Comparison of ENCODE assay signal across 8 cellular contexts in the genomic region with DNA sequence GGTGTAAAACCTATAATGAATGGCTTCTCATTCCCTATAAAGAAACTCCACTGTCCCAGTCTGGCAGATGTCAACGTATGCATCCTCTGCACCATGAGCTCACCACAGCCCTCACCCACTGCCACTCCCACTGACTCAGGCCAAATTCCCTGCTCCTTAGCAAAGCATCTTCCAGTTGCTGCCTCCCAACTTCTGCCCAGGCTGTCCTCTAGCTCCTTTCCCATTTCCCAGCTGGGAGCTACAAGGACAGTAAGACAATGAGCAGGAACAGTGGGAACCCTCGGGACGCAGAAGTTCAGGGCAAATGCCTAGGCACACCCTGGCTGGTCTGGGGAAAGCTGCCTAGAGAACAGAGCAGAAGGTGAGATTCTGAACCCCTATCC. TPM values are rescaled to one million over a fixed set of nuclear protein-coding genes. Genes with fewer than 3 reads are reported as not detected.
DNase-seq lines count a peak whose midpoint lies in the region; ATAC-seq and TF ChIP-seq lines count a peak whose summit lies in the region.

No MANE protein-coding gene starts in this region.

- WGBS in hepatocyte (ENCODE audit: low lambda C conversion rate, missing lambda C conversion rate) = 9% methylated on average over 3 of the region's 3 CpGs

- peaks cover 0 to 6% of the 10 kb centered on the region in 2 donors for H3K36me3 Mint-ChIP-seq in activated naive CD4-positive, alpha-beta T cell treated with anti-CD3 and anti-CD28 coated beads, Interleukin-2, amount 50 U/mL, for 72 hours

- no peak for ATAC-seq in Right ventricle myocardium inferior
- ATAC-seq in activated naive CD4-positive, alpha-beta T cell treated with anti-CD3 and anti-CD28 coated beads, Interleukin-2, amount 50 U/mL, for 72 hours = no peak

- no peaks in the 10 kb centered on the region for H3K9me2 ChIP-seq in hepatocyte (replicated peaks; ENCODE audit: insufficient read depth)

- H4K20me1 ChIP-seq in hepatocyte (ENCODE audit: insufficient read depth, poor library complexity, severe bottlenecking) = no peaks in the 10 kb centered on the region

- H3K9me3 ChIP-seq in hepatocyte (ENCODE audit: low read depth) = no peaks in the 10 kb centered on the region

- TF ChIP-seq CTCF in hepatocyte (IDR thresholded peaks at IDR 0.05; ENCODE audit: poor library complexity) = no peak

- DNase-seq in Right ventricle myocardium inferior (ENCODE audit: missing footprints) (peak; percentile 6), cardiac septum (ENCODE audit: low spot score) (no peak), hepatocyte (ENCODE audit: low spot score) (no peak), GOT3 (lab: John Stamatoyannopoulos, UW) (no peak), NCI-H748 treated with DMSO at 0.1 percent for 48 hours (lab: John Stamatoyannopoulos, UW) (no peak), KG1 (lab: John Stamatoyannopoulos, UW) (no peak)
- no peak for DNase-seq in activated naive CD4-positive, alpha-beta T cell treated with anti-CD3 and anti-CD28 coated beads, Interleukin-2, amount 50 U/mL, for 72 hours (ENCODE audit: low spot score in 2 of 2)

- no peaks in the 10 kb centered on the region for H3K36me3 ChIP-seq in hepatocyte (replicated peaks; ENCODE audit: insufficient read depth, low read depth)

- H3K4me1 ChIP-seq in hepatocyte (ENCODE audit: insufficient read depth) = peaks cover 8% of the 10 kb centered on the region

- intact Hi-C loops in Right ventricle myocardium inferior (cut with DNase I) (no loop called here), cardiac septum (cut with DNase I) (loop anchor here (5.0 kb wide), 1 partner anchor 99 kb away; a partner anchor contains a TSS)

- no peaks in the 10 kb centered on the region for H3K9me3 Mint-ChIP-seq in activated naive CD4-positive, alpha-beta T cell treated with anti-CD3 and anti-CD28 coated beads, Interleukin-2, amount 50 U/mL, for 72 hours

- H3K4me3 ChIP-seq in hepatocyte = peak overlapping the region; percentile 79
- peak overlapping the region; percentile 59 to 86 (median 80) for H3K4me3 ChIP-seq in skin epidermis

- H3K79me2 ChIP-seq in hepatocyte = peaks cover 14% of the 10 kb centered on the region

- peak overlapping the region; percentile 86 to 96 for H3K27ac Mint-ChIP-seq in activated naive CD4-positive, alpha-beta T cell treated with anti-CD3 and anti-CD28 coated beads, Interleukin-2, amount 50 U/mL, for 72 hours

- H2AFZ ChIP-seq in hepatocyte = peak overlapping the region; percentile 93

- peak overlapping the region; percentile 92 for H3K4me2 ChIP-seq in hepatocyte

- no peaks in the 10 kb centered on the region for H3K27me3 ChIP-seq in hepatocyte

- H3K27ac ChIP-seq in hepatocyte (peak overlapping the region; percentile 57), skin epidermis (peak overlapping the region in 20 of 21 experiments; percentile 62 to 93 (median 84))

RNA-seq across cellular contexts. Expression of a gene that starts 9.1 kb away (rescaled TPM):
- 32.3 TPM for total RNA-seq in Right ventricle myocardium inferior
- 23.0 TPM for total RNA-seq in cardiac septum
- total RNA-seq in activated naive CD4-positive, alpha-beta T cell treated with anti-CD3 and anti-CD28 coated beads, Interleukin-2, amount 50 U/mL, for 72 hours = 10 to 100 TPM; 26.9 to 43.2 TPM
- 35.4 and 40.0 TPM in 2 replicates for total RNA-seq in hepatocyte
- 36.7 and 36.9 TPM in 2 replicates for polyA plus RNA-seq in hepatocyte

RNA-seq across cellular contexts. Expression of a gene that starts 13.7 kb away (rescaled TPM):
- total RNA-seq in Right ventricle myocardium inferior (86.6 TPM), cardiac septum (87.1 TPM), hepatocyte (100 and 102 TPM in 2 replicates)
- 100 to 1,000 TPM; 111 to 160 TPM for total RNA-seq in activated naive CD4-positive, alpha-beta T cell treated with anti-CD3 and anti-CD28 coated beads, Interleukin-2, amount 50 U/mL, for 72 hours
- polyA plus RNA-seq in hepatocyte = 197 and 216 TPM in 2 replicates

RNA-seq across cellular contexts. Expression of a gene that starts 14.5 kb away (rescaled TPM):
- total RNA-seq in Right ventricle myocardium inferior = 21.3 TPM
- 27.9 TPM for total RNA-seq in cardiac septum
- 10 to 100 TPM; 49.5 to 86.4 TPM for total RNA-seq in activated naive CD4-positive, alpha-beta T cell treated with anti-CD3 and anti-CD28 coated beads, Interleukin-2, amount 50 U/mL, for 72 hours
- 28.5 and 38.1 TPM in 2 replicates for total RNA-seq in hepatocyte
- 84.0 and 115 TPM in 2 replicates for polyA plus RNA-seq in hepatocyte

RNA-seq across cellular contexts. Expression of a gene that starts 26.3 kb away (rescaled TPM):
- total RNA-seq in Right ventricle myocardium inferior = 0.41 TPM
- 0.51 TPM for total RNA-seq in cardiac septum
- total RNA-seq in activated naive CD4-positive, alpha-beta T cell treated with anti-CD3 and anti-CD28 coated beads, Interleukin-2, amount 50 U/mL, for 72 hours = under 1 TPM in 1 of 2 donors, not detected in 1; 0.35 TPM
- total RNA-seq in hepatocyte = 3.1 TPM in 2 replicates
- polyA plus RNA-seq in hepatocyte = 2.0 and 5.8 TPM in 2 replicates

RNA-seq across cellular contexts. Expression of a gene that starts 26.7 kb away (rescaled TPM):
- total RNA-seq in Right ventricle myocardium inferior (11.1 TPM), cardiac septum (16.4 TPM), hepatocyte (8.6 and 8.8 TPM in 2 replicates)
- total RNA-seq in activated naive CD4-positive, alpha-beta T cell treated with anti-CD3 and anti-CD28 coated beads, Interleukin-2, amount 50 U/mL, for 72 hours = 10 to 100 TPM; 18.3 to 21.2 TPM
- 12.4 and 12.6 TPM in 2 replicates for polyA plus RNA-seq in hepatocyte
